Comparison of ENCODE assay signal across 1 cellular context in genomic region chr4:105453550-105454201, GRCh38.
A peak's percentile ranks its signal among the peaks of the same experiment; 100 is the strongest.
TF ChIP-seq lines count a peak whose summit lies in the region.

No MANE protein-coding gene starts in this region.

TF ChIP-seq in GM12878, 131 proteins besides CTCF, POLR2A, EP300 and RAD21 (continued from another document):
- TF ChIP-seq HSF1 (IDR thresholded peaks at IDR 0.05; ENCODE audit: low read depth, low read length) (peak; percentile 87; the same call in 1 of the 2 replicates), JUND (IDR thresholded peaks at IDR 0.05; ENCODE audit: low read depth, low read length) (peak; percentile 64; the same call in 1 of the 2 replicates), SUZ12 (IDR thresholded peaks at IDR 0.05; ENCODE audit: unreplicated experiment) (no peak), RCOR1 (conservative IDR thresholded peaks at IDR 0.05; ENCODE audit: low read depth, low read length) (no peak), GATAD2B (conservative IDR thresholded peaks at IDR 0.05; ENCODE audit: low read depth) (peak; percentile 29; the same call in 1 of the 2 replicates), IRF4 (IDR thresholded peaks at IDR 0.05; ENCODE audit: low read depth, low read length) (0 out of 2 replicates have a peak, but pooled peaks have one; percentile 52), NR2C1 (IDR thresholded peaks at IDR 0.05) (no peak), NR2C2 (IDR thresholded peaks at IDR 0.05; ENCODE audit: borderline replicate concordance, control insufficient read depth, insufficient read length, low read depth) (no peak), RELB (IDR thresholded peaks at IDR 0.05; ENCODE audit: low read depth) (peak; percentile 90), CBFB (IDR thresholded peaks at IDR 0.05; ENCODE audit: low read depth) (no peak), SMAD5 (IDR thresholded peaks at IDR 0.05; ENCODE audit: low read depth) (no peak), PKNOX1 (IDR thresholded peaks at IDR 0.05) (no peak), ZBED1 (IDR thresholded peaks at IDR 0.05; ENCODE audit: borderline replicate concordance) (no peak), HDAC6 (IDR thresholded peaks at IDR 0.05; ENCODE audit: unreplicated experiment) (no peak), CBX3 (IDR thresholded peaks at IDR 0.05; ENCODE audit: borderline replicate concordance, low read depth) (no peak), JUNB (IDR thresholded peaks at IDR 0.05) (peak; percentile 81)
TF ChIP-seq in GM12878: peak in this region for 25.
